Comparison of ENCODE assay signal across 34 cellular contexts in the genomic region with DNA sequence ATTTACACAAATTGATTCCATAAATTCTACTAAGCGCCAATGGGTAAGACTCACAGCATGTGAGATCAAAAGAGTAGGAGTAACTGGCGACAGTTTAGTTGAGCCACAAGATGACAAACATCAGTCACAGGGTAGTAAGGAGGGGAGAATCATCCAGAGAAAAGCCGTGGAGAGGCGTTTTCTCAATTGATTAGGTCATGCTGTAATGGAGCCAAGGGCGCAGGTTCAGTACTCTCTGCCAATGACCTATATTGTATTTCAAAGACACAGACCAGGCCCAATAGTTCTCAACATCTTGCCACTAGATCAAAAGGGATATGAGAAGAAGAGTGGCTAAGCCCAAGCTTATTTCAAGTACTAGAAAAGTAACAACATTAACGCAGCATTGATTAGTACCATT.
"Had no signal": no experiment of that assay in that cellular context is flagged by ENCODE, and none has a peak within 500 bp of the region (broad histone marks: within the 10 kb centered on the region; RNA-seq: fewer than 3 reads in every experiment).

No MANE protein-coding gene starts in this region.

- ATAC-seq: activated CD4-positive, alpha-beta T cell treated with anti-CD3 and anti-CD28 coated beads for 36 hours; activated CD8-positive, alpha-beta memory T cell treated with anti-CD3 and anti-CD28 coated beads, Interleukin-2, amount 10 ng/mL, durations not matched to agents 7 days and 5 days; activated CD8-positive, alpha-beta T cell treated with anti-CD3 and anti-CD28 coated beads, Interleukin-2, amount 10 ng/mL, durations not matched to agents 7 days and 5 days; esophagus mucosa; gastroesophageal sphincter; T-helper 17 cell had no signal

- H3K27ac Mint-ChIP-seq: activated CD4-positive, alpha-beta memory T cell treated with anti-CD3 and anti-CD28 coated beads for 36 hours; activated CD4-positive, alpha-beta T cell treated with anti-CD3 and anti-CD28 coated beads for 36 hours; activated CD4-positive, alpha-beta T cell treated with anti-CD3 and anti-CD28 coated beads, Interleukin-2, amount 10 ng/mL, durations not matched to agents 24 days and 14 days; activated CD8-positive, alpha-beta memory T cell treated with anti-CD3 and anti-CD28 coated beads, Interleukin-2, amount 10 ng/mL, durations not matched to agents 7 days and 5 days; activated CD8-positive, alpha-beta T cell treated with anti-CD3 and anti-CD28 coated beads, Interleukin-2, amount 10 ng/mL, durations not matched to agents 7 days and 5 days; activated naive CD8-positive, alpha-beta T cell; dendritic cell treated with granulocyte-macrophage colony-stimulating factor and Interleukin-4, amounts not matched to agents 40 ng/mL and 50 ng/mL, for 4 days; endodermal cell; T-helper 17 cell; T-helper 2 cell treated with Interferon-gamma antibody and Interleukin-4, amounts not matched to agents 5 μg/mL and 100 μg/mL, for 36 hours had no signal

- DNase-seq: activated CD4-positive, alpha-beta memory T cell treated with anti-CD3 and anti-CD28 coated beads for 36 hours; activated CD4-positive, alpha-beta T cell treated with anti-CD3 and anti-CD28 coated beads for 36 hours; activated CD4-positive, alpha-beta T cell treated with anti-CD3 and anti-CD28 coated beads, Interleukin-2, amount 10 ng/mL, durations not matched to agents 24 days and 14 days; activated CD4-positive, CD25-positive, alpha-beta regulatory T cell; activated CD4-positive, CD25-positive, alpha-beta regulatory T cell treated with anti-CD3 and anti-CD28 coated beads, Interleukin-2, amount 50 U/mL, for 72 hours; activated CD8-positive, alpha-beta memory T cell treated with anti-CD3 and anti-CD28 coated beads, Interleukin-2, amount 10 ng/mL, durations not matched to agents 7 days and 5 days; activated CD8-positive, alpha-beta memory T cell treated with anti-CD3 and anti-CD28 coated beads, Interleukin-2, amount 50 U/mL, for 4 hours; activated CD8-positive, alpha-beta T cell treated with anti-CD3 and anti-CD28 coated beads, Interleukin-2, amount 10 ng/mL, durations not matched to agents 7 days and 5 days; activated gamma-delta T cell; activated naive CD4-positive, alpha-beta T cell; activated naive CD4-positive, alpha-beta T cell treated with anti-CD3 and anti-CD28 coated beads, Interleukin-2, amount 50 U/mL, for 16 hours; activated T-cell treated with anti-CD3 and anti-CD28 coated beads, Interleukin-2, amount 50 U/mL, for 1 hour; activated T-cell treated with anti-CD3 and anti-CD28 coated beads, Interleukin-2, amount 50 U/mL, for 48 hours; amniotic stem cell; anterior cingulate cortex; brain microvascular endothelial cell; dorsolateral prefrontal cortex; effector memory CD4-positive, alpha-beta T cell; endodermal cell; foreskin melanocyte; head of caudate nucleus; T-helper 1 cell; T-helper 17 cell; T1000; WERI-Rb-1 had no signal

- H3K4me3 ChIP-seq: coronary artery, dorsolateral prefrontal cortex, gastroesophageal sphincter had no signal

- H3K4me1 Mint-ChIP-seq: activated CD4-positive, alpha-beta T cell treated with anti-CD3 and anti-CD28 coated beads for 36 hours; activated CD4-positive, alpha-beta T cell treated with anti-CD3 and anti-CD28 coated beads, Interleukin-2, amount 10 ng/mL, durations not matched to agents 24 days and 14 days; central memory CD8-positive, alpha-beta T cell; T-helper 17 cell had no signal

- H3K36me3 Mint-ChIP-seq: activated CD4-positive, alpha-beta memory T cell treated with anti-CD3 and anti-CD28 coated beads for 36 hours; activated CD8-positive, alpha-beta memory T cell treated with anti-CD3 and anti-CD28 coated beads, Interleukin-2, amount 10 ng/mL, durations not matched to agents 7 days and 5 days had no signal

- H3K27me3 Mint-ChIP-seq: activated CD4-positive, alpha-beta memory T cell treated with anti-CD3 and anti-CD28 coated beads for 36 hours; activated CD4-positive, alpha-beta T cell treated with anti-CD3 and anti-CD28 coated beads for 36 hours; activated CD4-positive, alpha-beta T cell treated with anti-CD3 and anti-CD28 coated beads, Interleukin-2, amount 10 ng/mL, durations not matched to agents 24 days and 14 days; activated CD8-positive, alpha-beta memory T cell treated with anti-CD3 and anti-CD28 coated beads, Interleukin-2, amount 10 ng/mL, durations not matched to agents 7 days and 5 days; activated naive CD8-positive, alpha-beta T cell; central memory CD8-positive, alpha-beta T cell; dendritic cell treated with granulocyte-macrophage colony-stimulating factor and Interleukin-4, amounts not matched to agents 40 ng/mL and 50 ng/mL, for 4 days; T-helper 17 cell had no signal

- FAIRE-seq: astrocyte, bronchial epithelial cell had no signal

- H3K36me3 ChIP-seq: brain microvascular endothelial cell, gastroesophageal sphincter, WERI-Rb-1 had no signal

- H3K27me3 ChIP-seq: brain microvascular endothelial cell, dorsolateral prefrontal cortex, gastroesophageal sphincter had no signal

- H3K9me3 ChIP-seq: gastroesophageal sphincter had no signal

- H3K9me3 Mint-ChIP-seq: activated CD4-positive, alpha-beta memory T cell treated with anti-CD3 and anti-CD28 coated beads for 36 hours; activated CD4-positive, alpha-beta T cell treated with anti-CD3 and anti-CD28 coated beads, Interleukin-2, amount 10 ng/mL, durations not matched to agents 24 days and 14 days; central memory CD8-positive, alpha-beta T cell; dendritic cell treated with granulocyte-macrophage colony-stimulating factor and Interleukin-4, amounts not matched to agents 40 ng/mL and 50 ng/mL, for 4 days; endodermal cell; T-helper 2 cell treated with Interferon-gamma antibody and Interleukin-4, amounts not matched to agents 5 μg/mL and 100 μg/mL, for 36 hours had no signal

- H3K4me3 Mint-ChIP-seq: activated CD4-positive, alpha-beta memory T cell treated with anti-CD3 and anti-CD28 coated beads for 36 hours; activated CD4-positive, alpha-beta T cell treated with anti-CD3 and anti-CD28 coated beads for 36 hours; activated CD4-positive, alpha-beta T cell treated with anti-CD3 and anti-CD28 coated beads, Interleukin-2, amount 10 ng/mL, durations not matched to agents 24 days and 14 days; activated CD8-positive, alpha-beta memory T cell treated with anti-CD3 and anti-CD28 coated beads, Interleukin-2, amount 10 ng/mL, durations not matched to agents 7 days and 5 days; activated CD8-positive, alpha-beta T cell treated with anti-CD3 and anti-CD28 coated beads, Interleukin-2, amount 10 ng/mL, durations not matched to agents 7 days and 5 days; activated naive CD8-positive, alpha-beta T cell; central memory CD8-positive, alpha-beta T cell; dendritic cell treated with granulocyte-macrophage colony-stimulating factor and Interleukin-4, amounts not matched to agents 40 ng/mL and 50 ng/mL, for 4 days; endodermal cell; T-helper 17 cell; T-helper 2 cell treated with Interferon-gamma antibody and Interleukin-4, amounts not matched to agents 5 μg/mL and 100 μg/mL, for 36 hours had no signal
